In genomic region chr1:47865881-47866535, GRCh38 we compare ENCODE assay signal across 19 cellular contexts.
DNase-seq lines count a peak whose midpoint lies in the region; TF ChIP-seq lines count a peak whose summit lies in the region.
"Had no signal": no experiment of that assay in that cellular context is flagged by ENCODE, and none has a peak within 500 bp of the region (broad histone marks: within the 10 kb centered on the region; RNA-seq: fewer than 3 reads in every experiment).

No MANE protein-coding gene starts in this region.

- in situ Hi-C loops in Caki2 (cut with HindIII; ENCODE audit: low pct_unique_long_range_greater_than_20kb, low sequenced_read_pairs), result no loop called here

- peak in 1 of 2 donors; percentile 40 for TF ChIP-seq POLR2A in Peyer's patch (IDR thresholded peaks at IDR 0.05)

- no peak overlapping the region for H3K4me3 ChIP-seq in Peyer's patch
- no peak overlapping the region for H3K4me3 ChIP-seq in muscle layer of duodenum (ENCODE audit: low read depth in 1 of 2, low read length in 2 of 2)
- H3K4me3 ChIP-seq: A549, GM12878 had no signal

- no peaks in the 10 kb centered on the region for H3K27me3 Mint-ChIP-seq in activated naive CD4-positive, alpha-beta T cell treated with anti-CD3 and anti-CD28 coated beads, Interleukin-2, amount 10 ng/mL, durations not matched to agents 7 days and 5 days
- H3K27me3 Mint-ChIP-seq: IgD-negative memory B cell had no signal

- H3K9me3 Mint-ChIP-seq in activated naive CD4-positive, alpha-beta T cell treated with anti-CD3 and anti-CD28 coated beads, Interleukin-2, amount 10 ng/mL, durations not matched to agents 7 days and 5 days, result no peaks in the 10 kb centered on the region
- H3K9me3 Mint-ChIP-seq: CD14-positive monocyte, IgD-negative memory B cell had no signal

- H3K4me3 Mint-ChIP-seq in activated naive CD4-positive, alpha-beta T cell treated with anti-CD3 and anti-CD28 coated beads, Interleukin-2, amount 10 ng/mL, durations not matched to agents 7 days and 5 days, result no peak overlapping the region
- H3K4me3 Mint-ChIP-seq: CD14-positive monocyte, IgD-negative memory B cell had no signal

- H3K27me3 ChIP-seq in Peyer's patch, result no peaks in the 10 kb centered on the region
- no peaks in the 10 kb centered on the region for H3K27me3 ChIP-seq in muscle layer of duodenum (ENCODE audit: low read depth, low read length)

- DNase-seq in Caki2 (ENCODE audit: low read depth) (peak; percentile 7), Peyer's patch (peak in 2 of 3 donors; percentile 76 to 85), kidney tubule cell (ENCODE audit: low spot score) (peak; percentile 84), UCSD-AML1 (lab: John Stamatoyannopoulos, UW; ENCODE audit: unreplicated experiment) (no peak)
- no peak for DNase-seq in activated CD8-positive, alpha-beta memory T cell treated with anti-CD3 and anti-CD28 coated beads for 24 hours
- no peak for DNase-seq in activated naive CD4-positive, alpha-beta T cell treated with anti-CD3 and anti-CD28 coated beads, Interleukin-2, amount 10 ng/mL, durations not matched to agents 7 days and 5 days
- DNase-seq in stimulated activated CD4-positive, alpha-beta T cell treated with anti-CD3 and anti-CD28 coated beads, Interleukin-2, amount 100 ng/mL, for 48 hours, result no peak
- DNase-seq: COR-L47, DMS79, HCEC 1CT, NCI-H1436, NCI-H510A treated with DMSO at 0.1 percent for 48 hours, OCI-M1 had no signal

- peaks cover 0 to 26% (median 0%) of the 10 kb centered on the region in 4 donors for H3K4me1 ChIP-seq in Peyer's patch
- H3K4me1 ChIP-seq in muscle layer of duodenum (ENCODE audit: control insufficient read depth in 1 of 2, insufficient read depth in 2 of 2, low read length in 2 of 2), result peaks cover 0 to 11% of the 10 kb centered on the region in 2 donors
- H3K4me1 ChIP-seq: A549 had no signal

- CTCF ChIA-PET in activated naive CD4-positive, alpha-beta T cell treated with anti-CD3 and anti-CD28 coated beads, Interleukin-2, amount 10 ng/mL, durations not matched to agents 7 days and 5 days (lab: Charles Lee), result no interaction called here

- H3K4me1 Mint-ChIP-seq in activated naive CD4-positive, alpha-beta T cell treated with anti-CD3 and anti-CD28 coated beads, Interleukin-2, amount 10 ng/mL, durations not matched to agents 7 days and 5 days, result no peaks in the 10 kb centered on the region
- H3K4me1 Mint-ChIP-seq: IgD-negative memory B cell had no signal

- no peaks in the 10 kb centered on the region for H3K36me3 ChIP-seq in Peyer's patch
- no peaks in the 10 kb centered on the region for H3K36me3 ChIP-seq in muscle layer of duodenum (ENCODE audit: control insufficient read depth in 1 of 2, insufficient read depth in 2 of 2, low read length in 2 of 2)

- H3K9me3 ChIP-seq in Peyer's patch, result no peaks in the 10 kb centered on the region
- peaks cover 0 to 3% of the 10 kb centered on the region in 2 donors for H3K9me3 ChIP-seq in muscle layer of duodenum (ENCODE audit: control insufficient read depth in 1 of 2, low read length in 2 of 2)
- H3K9me3 ChIP-seq: A549 had no signal

- H3K27ac Mint-ChIP-seq in activated naive CD4-positive, alpha-beta T cell treated with anti-CD3 and anti-CD28 coated beads, Interleukin-2, amount 10 ng/mL, durations not matched to agents 7 days and 5 days, result no peak overlapping the region
- H3K27ac Mint-ChIP-seq: IgD-negative memory B cell had no signal

- H3K27ac ChIP-seq in Peyer's patch, result peak overlapping the region in 3 of 4 donors; percentile 48 to 70 (median 61)
- H3K27ac ChIP-seq in muscle layer of duodenum (ENCODE audit: low read length), result peak overlapping the region; percentile 57
- H3K27ac ChIP-seq: A549, RWPE1 had no signal

- no peak for TF ChIP-seq CTCF in Peyer's patch (IDR thresholded peaks at IDR 0.05)

- no peaks in the 10 kb centered on the region for H3K36me3 Mint-ChIP-seq in activated naive CD4-positive, alpha-beta T cell treated with anti-CD3 and anti-CD28 coated beads, Interleukin-2, amount 10 ng/mL, durations not matched to agents 7 days and 5 days
- H3K36me3 Mint-ChIP-seq: CD14-positive monocyte, IgD-negative memory B cell had no signal

Comparison
In these comparisons a context has a peak if more than half of its experiments do, and no peak if none do; other contexts are left out.
1. DNase-seq: peak in Caki2 (single experiment), Peyer's patch (2 of 3) and kidney tubule cell (single experiment); none in activated CD8-positive, alpha-beta memory T cell treated with anti-CD3 and anti-CD28 coated beads for 24 hours (single experiment), UCSD-AML1 (single experiment), activated naive CD4-positive, alpha-beta T cell treated with anti-CD3 and anti-CD28 coated beads, Interleukin-2, amount 10 ng/mL, durations not matched to agents 7 days and 5 days (single experiment) and stimulated activated CD4-positive, alpha-beta T cell treated with anti-CD3 and anti-CD28 coated beads, Interleukin-2, amount 100 ng/mL, for 48 hours (0 of 2).